Comparison of ENCODE assay signal across 14 cellular contexts in genomic region chr7:35761882-35762720, GRCh38. TPM values are rescaled to one million over a fixed set of nuclear protein-coding genes. Genes with fewer than 3 reads are reported as not detected.
A peak's percentile ranks its signal among the peaks of the same experiment; 100 is the strongest.
DNase-seq lines count a peak whose midpoint lies in the region; ATAC-seq and TF ChIP-seq lines count a peak whose summit lies in the region.
"Had no signal": no experiment of that assay in that cellular context is flagged by ENCODE, and none has a peak within 500 bp of the region (broad histone marks: within the 10 kb centered on the region; RNA-seq: fewer than 3 reads in every experiment).

No MANE protein-coding gene starts in this region.

- ATAC-seq in heart left ventricle (peak in 3 of 4 donors; percentile 51 to 65 (median 54)), gastrocnemius medialis (no peak), esophagus mucosa (no peak)
- ATAC-seq: mucosa of descending colon had no signal

- no peak overlapping the region for H3K4me3 ChIP-seq in adipocyte (ENCODE audit: low read length)
- H3K4me3 ChIP-seq in heart left ventricle, result no peak overlapping the region
- H3K4me3 ChIP-seq in spleen, result no peak overlapping the region
- no peak overlapping the region for H3K4me3 ChIP-seq in gastrocnemius medialis
- H3K4me3 ChIP-seq: mucosa of descending colon had no signal

- no peak for TF ChIP-seq CTCF in heart left ventricle (IDR thresholded peaks at IDR 0.05)
- TF ChIP-seq CTCF in spleen (IDR thresholded peaks at IDR 0.05 in 8 of 11, conservative IDR thresholded peaks at IDR 0.05 in 3 of 11), result no peak
- TF ChIP-seq CTCF in gastrocnemius medialis (IDR thresholded peaks at IDR 0.05 in 4 of 5, conservative IDR thresholded peaks at IDR 0.05 in 1 of 5), result no peak

- peak overlapping the region; percentile 2 for H3K9ac ChIP-seq in adipocyte (ENCODE audit: low read length)

- intact Hi-C loops in heart left ventricle (cut with DNase I) (loop anchor here in 1 of 10 donors (5.0 kb wide), 1 partner anchor 40 kb away; the partner anchor contains the start of gene SEPTIN7), spleen (cut with DNase I; ENCODE audit: low total_unique reads) (no loop called here), gastrocnemius medialis (cut with DNase I; ENCODE audit: low total_unique reads) (no loop called here)

- DNase-seq in HS-5 (ENCODE audit: low read depth), result peak; percentile 18
- DNase-seq in adipocyte (ENCODE audit: low read depth), result peak; percentile 73
- DNase-seq in heart left ventricle, result no peak
- no peak for DNase-seq in spleen
- no peak for DNase-seq in gastrocnemius medialis
- no peak for DNase-seq in SW480 (ENCODE audit: low spot score)
- no peak for DNase-seq in NOMO-1 treated with DMSO at 0.1 percent for 48 hours (lab: John Stamatoyannopoulos, UW; ENCODE audit: unreplicated experiment)
- DNase-seq: CD8-positive, alpha-beta memory T cell; KG1; mucosa of descending colon; NCI-H187 treated with DMSO at 0.1 percent for 48 hours; NK-92 treated with Interleukin-12 subunit alpha and Interleukin-12 subunit beta, amount 100 ng/mL, for 24 hours; SW 1271 had no signal

- H3K27ac ChIP-seq in heart left ventricle, result peak overlapping the region in 10 of 12 donors; percentile 27 to 74 (median 53)
- H3K27ac ChIP-seq in spleen, result peak overlapping the region in 5 of 8 donors; percentile 3 to 41 (median 27)
- H3K27ac ChIP-seq in gastrocnemius medialis, result peak overlapping the region in 1 of 4 donors; percentile 42

- peaks cover 38% of the 10 kb centered on the region for H3K4me1 ChIP-seq in adipocyte (ENCODE audit: control insufficient read depth, insufficient read depth, low read length)
- peaks cover 0 to 50% (median 16%) of the 10 kb centered on the region in 12 donors for H3K4me1 ChIP-seq in heart left ventricle
- peaks cover 0 to 9% (median 4%) of the 10 kb centered on the region in 6 donors for H3K4me1 ChIP-seq in spleen
- peaks cover 6 to 13% of the 10 kb centered on the region in 2 donors for H3K4me1 ChIP-seq in gastrocnemius medialis

- 17 to 22% (median 18%) methylated on average over 4 of the region's 4 CpGs for WGBS in heart left ventricle, 4 donors
- WGBS in spleen, 5 donors, result 55 to 77% (median 65%) methylated on average over 4 of the region's 4 CpGs

- in situ Hi-C loops in gastrocnemius medialis (cut with MboI; ENCODE audit: low sequenced_read_pairs in 4 of 4), result no loop called here

- no peaks in the 10 kb centered on the region for H3K36me3 ChIP-seq in adipocyte (ENCODE audit: control insufficient read depth, insufficient read depth, low read length, severe bottlenecking)
- H3K36me3 ChIP-seq in heart left ventricle, result no peaks in the 10 kb centered on the region
- no peaks in the 10 kb centered on the region for H3K36me3 ChIP-seq in spleen
- no peaks in the 10 kb centered on the region for H3K36me3 ChIP-seq in gastrocnemius medialis

- H3K27me3 ChIP-seq in adipocyte (replicated peaks; ENCODE audit: control insufficient read depth, insufficient read depth, low read length) (no peaks in the 10 kb centered on the region), heart left ventricle (no peaks in the 10 kb centered on the region), spleen (replicated peaks in 1 of 7) (no peaks in the 10 kb centered on the region), gastrocnemius medialis (no peaks in the 10 kb centered on the region)

- no peak for TF ChIP-seq POLR2A in heart left ventricle (IDR thresholded peaks at IDR 0.05)
- no peak for TF ChIP-seq POLR2A in spleen (IDR thresholded peaks at IDR 0.05)
- no peak for TF ChIP-seq POLR2A in gastrocnemius medialis (IDR thresholded peaks at IDR 0.05)

- no peaks in the 10 kb centered on the region for H3K9me3 ChIP-seq in adipocyte (ENCODE audit: control insufficient read depth, low read length)
- peaks cover 0 to 3% (median 0%) of the 10 kb centered on the region in 12 donors for H3K9me3 ChIP-seq in heart left ventricle
- H3K9me3 ChIP-seq in spleen, result peaks cover 0 to 3% (median 0%) of the 10 kb centered on the region in 8 donors
- H3K9me3 ChIP-seq in gastrocnemius medialis, result no peaks in the 10 kb centered on the region
- H3K9me3 ChIP-seq: mucosa of descending colon had no signal

RNA-seq across cellular contexts. Expression of gene SEPTIN7, which starts 38.8 kb away (rescaled TPM):
- total RNA-seq in heart left ventricle (100 to 1,000 TPM; 133 to 232 (median 200) TPM), spleen (100 to 1,000 TPM; 184 to 241 (median 214) TPM), gastrocnemius medialis (100 to 1,000 TPM in 3 of 4 donors, 10 to 100 TPM in 1; 92.1 to 145 (median 114) TPM), esophagus mucosa (102 TPM)
- polyA plus RNA-seq in heart left ventricle (100 to 1,000 TPM; 119 to 200 TPM), spleen (100 to 1,000 TPM; 186 to 243 (median 224) TPM)

Comparison
In these comparisons a context has a peak if more than half of its experiments do, and no peak if none do; other contexts are left out.
1. DNase-seq: peak in HS-5 (single experiment) and adipocyte (single experiment); none in heart left ventricle (0 of 5), spleen (single experiment), gastrocnemius medialis (0 of 2), SW480 (single experiment) and NOMO-1 treated with DMSO at 0.1 percent for 48 hours (single experiment).
2. ATAC-seq: peak in heart left ventricle (3 of 4); none in gastrocnemius medialis (0 of 2) and esophagus mucosa (single experiment).